9 cellular contexts compared by ENCODE assay signal in the genomic region with DNA sequence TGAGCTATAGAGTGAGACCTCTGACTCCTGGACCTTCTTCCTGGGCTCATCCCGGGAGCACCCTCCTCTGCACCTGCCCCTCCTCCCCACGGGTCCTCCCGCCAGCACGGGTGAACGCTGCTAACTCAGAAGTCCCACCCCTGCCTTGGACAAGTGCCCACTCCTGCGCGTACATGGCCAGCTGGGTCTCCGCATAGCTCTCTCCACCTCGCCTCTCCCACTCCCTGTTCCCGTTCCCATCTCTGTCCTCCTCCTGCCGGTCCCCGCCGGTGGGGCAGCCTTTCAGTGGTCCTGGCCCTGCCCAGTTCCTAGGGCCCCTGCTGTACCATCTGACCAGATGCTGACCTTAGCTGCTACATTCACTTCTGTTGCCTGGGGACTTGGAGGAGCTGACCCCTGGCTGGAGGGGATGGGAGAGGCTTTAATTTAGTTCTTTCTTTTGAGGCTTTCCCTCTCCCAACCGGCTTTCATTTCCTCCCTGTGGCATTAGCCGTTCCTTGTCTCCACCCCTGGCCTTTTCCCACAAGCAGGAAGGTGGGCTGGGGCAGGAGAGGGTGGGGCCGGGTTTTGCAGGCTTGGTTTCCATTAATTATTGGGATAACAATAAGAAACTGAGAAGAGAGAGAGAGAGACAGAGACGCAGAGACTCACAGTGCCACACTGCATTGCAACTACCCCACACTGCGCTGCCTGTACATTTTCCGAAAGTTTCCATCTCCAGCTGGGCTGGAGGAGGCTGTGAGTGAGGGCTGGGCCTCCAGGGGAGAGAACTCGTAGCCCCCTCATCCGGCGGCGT.
DNase-seq lines count a peak whose midpoint lies in the region; ATAC-seq and TF ChIP-seq lines count a peak whose summit lies in the region.
"Had no signal": no experiment of that assay in that cellular context is flagged by ENCODE, and none has a peak within 500 bp of the region (broad histone marks: within the 10 kb centered on the region; RNA-seq: fewer than 3 reads in every experiment).

No MANE protein-coding gene starts in this region.

- no peak for DNase-seq in RWPE2 (ENCODE audit: low spot score)
- peak in 1 of 2 donors; percentile 40 for DNase-seq in left lung
- DNase-seq in GM19238 (ENCODE audit: insufficient read length, low spot score) = no peak
- DNase-seq in OCI-M2 (lab: John Stamatoyannopoulos, UW; ENCODE audit: unreplicated experiment) = no peak
- DNase-seq in GM19240 (ENCODE audit: insufficient read length, low spot score) = no peak
- DNase-seq: activated CD4-positive, alpha-beta T cell treated with anti-CD3 and anti-CD28 coated beads, Interleukin-2, amount 50 U/mL, for 1 hour had no signal

- no peak overlapping the region for H3K27ac ChIP-seq in RWPE2 (ENCODE audit: poor library complexity, severe bottlenecking)
- H3K27ac ChIP-seq in duodenal mucosa (ENCODE audit: low read depth, low read length) = no peak overlapping the region
- H3K27ac ChIP-seq in left lung = peak overlapping the region in 1 of 2 donors; percentile 1
- H3K27ac ChIP-seq in stomach smooth muscle (ENCODE audit: low read length) = peak overlapping the region; percentile 70

- intact Hi-C loops in left lung (cut with DNase I) = no loop called here

- no peaks in the 10 kb centered on the region for H3K36me3 ChIP-seq in RWPE2 (ENCODE audit: low read depth)
- no peaks in the 10 kb centered on the region for H3K36me3 ChIP-seq in duodenal mucosa (ENCODE audit: control insufficient read depth in 1 of 2, insufficient read depth in 2 of 2, low read length in 2 of 2)
- no peaks in the 10 kb centered on the region for H3K36me3 ChIP-seq in left lung
- H3K36me3 ChIP-seq in stomach smooth muscle (ENCODE audit: control insufficient read depth in 2 of 2, insufficient read depth in 2 of 2, low read length in 2 of 2) = no peaks in the 10 kb centered on the region

- H3K9ac ChIP-seq in duodenal mucosa (ENCODE audit: low read depth in 1 of 2, low read length in 2 of 2) (no peak overlapping the region), stomach smooth muscle (ENCODE audit: low read length in 2 of 2) (peak overlapping the region; percentile 10 to 58)

- H3K9me3 ChIP-seq in RWPE2 (ENCODE audit: severe bottlenecking) (no peaks in the 10 kb centered on the region), duodenal mucosa (ENCODE audit: control insufficient read depth in 1 of 2, low read length in 2 of 2) (peaks cover 0 to 4% of the 10 kb centered on the region in 2 donors), left lung (peaks cover 0 to 6% of the 10 kb centered on the region in 2 donors), stomach smooth muscle (ENCODE audit: control insufficient read depth in 2 of 2, low read length in 2 of 2) (no peaks in the 10 kb centered on the region)

- ATAC-seq in RWPE2 (ENCODE audit: low read depth) (0 out of 3 replicates have a peak, but pooled peaks have one; percentile 23), left lung (peak; percentile 57)
- ATAC-seq: activated naive CD4-positive, alpha-beta T cell treated with anti-CD3 and anti-CD28 coated beads, Interleukin-2, amount 50 U/mL, for 72 hours had no signal

- H3K27me3 ChIP-seq in RWPE2 (ENCODE audit: insufficient read depth, poor library complexity, severe bottlenecking) (no peaks in the 10 kb centered on the region), duodenal mucosa (ENCODE audit: control insufficient read depth in 1 of 2, insufficient read depth in 2 of 2, low read length in 2 of 2) (no peaks in the 10 kb centered on the region), left lung (no peaks in the 10 kb centered on the region), stomach smooth muscle (ENCODE audit: control insufficient read depth in 1 of 2, insufficient read depth in 2 of 2, low read length in 2 of 2) (no peaks in the 10 kb centered on the region)

- TF ChIP-seq CTCF in RWPE2 (IDR thresholded peaks at IDR 0.05; ENCODE audit: poor library complexity, severe bottlenecking) (no peak), left lung (IDR thresholded peaks at IDR 0.05) (no peak)

- no peak overlapping the region for H3K4me3 ChIP-seq in RWPE2 (ENCODE audit: severe bottlenecking)
- H3K4me3 ChIP-seq in duodenal mucosa (ENCODE audit: low read depth in 1 of 2, low read length in 2 of 2) = peak overlapping the region; percentile 1 to 17
- H3K4me3 ChIP-seq in left lung = no peak overlapping the region
- H3K4me3 ChIP-seq in stomach smooth muscle (ENCODE audit: low read length in 2 of 2) = peak overlapping the region in 1 of 2 donors; percentile 65

- H3K4me1 ChIP-seq in RWPE2 (ENCODE audit: insufficient read depth, poor library complexity, severe bottlenecking) = no peaks in the 10 kb centered on the region
- H3K4me1 ChIP-seq in duodenal mucosa (ENCODE audit: control insufficient read depth in 1 of 2, insufficient read depth in 2 of 2, low read length in 2 of 2) = peaks cover 0 to 8% of the 10 kb centered on the region in 2 donors
- peaks cover 2 to 10% of the 10 kb centered on the region in 2 donors for H3K4me1 ChIP-seq in left lung
- peaks cover 14% of the 10 kb centered on the region for H3K4me1 ChIP-seq in stomach smooth muscle (ENCODE audit: control insufficient read depth, insufficient read depth, low read length)

Comparison
In these comparisons a context has a peak if more than half of its experiments do, and no peak if none do; other contexts are left out.
1. H3K4me3 ChIP-seq: peak in duodenal mucosa (2 of 2); none in RWPE2 (single experiment) and left lung (0 of 2).
2. H3K9ac ChIP-seq: peak in stomach smooth muscle (2 of 2); none in duodenal mucosa (0 of 2).